ENCODE assay signal across 8 cellular contexts in the genomic region with DNA sequence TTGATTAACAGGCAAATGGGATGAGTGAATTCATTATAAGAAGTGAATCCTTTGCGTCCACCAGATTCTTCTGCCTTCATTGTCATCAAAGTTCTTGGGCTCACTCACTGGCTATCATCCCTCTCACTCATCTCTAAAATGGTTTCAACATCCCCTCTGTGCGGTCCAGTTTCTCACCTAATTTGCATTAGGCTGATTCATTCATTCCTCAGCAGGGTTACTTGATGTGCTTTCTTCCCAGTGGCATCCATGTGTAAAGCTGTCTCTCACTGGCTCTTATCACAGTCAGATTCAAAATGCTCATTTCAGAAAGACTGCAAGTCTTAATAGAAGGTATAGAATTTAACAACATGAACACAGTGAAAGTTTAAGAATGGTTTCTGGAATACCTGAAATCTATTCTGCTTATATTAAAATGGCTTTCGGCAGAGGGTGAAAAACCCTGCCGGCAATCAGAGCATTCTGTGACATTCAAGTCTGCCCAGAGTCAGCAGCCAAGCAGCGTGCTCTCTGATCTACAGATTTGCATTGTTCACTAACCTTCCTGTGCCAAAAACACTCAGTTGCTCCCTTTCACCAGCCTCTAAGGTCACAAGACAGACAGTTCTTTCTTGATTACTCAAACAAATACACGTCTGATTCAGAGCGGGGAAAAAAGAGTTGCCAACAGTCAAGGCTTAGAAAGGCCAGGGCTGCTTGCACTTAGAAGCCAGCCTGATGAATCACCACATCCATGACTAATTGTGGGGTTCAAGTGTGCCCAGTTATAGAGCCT.
A peak's percentile ranks its signal among the peaks of the same experiment; 100 is the strongest.
DNase-seq lines count a peak whose midpoint lies in the region; ATAC-seq and TF ChIP-seq lines count a peak whose summit lies in the region.

No MANE protein-coding gene starts in this region.

- H3K4me1 Mint-ChIP-seq in activated T-helper 17 cell treated with anti-CD3 and anti-CD28 coated beads, Interleukin-2, amount 50 U/mL, for 72 hours = peaks cover 11% of the 10 kb centered on the region

- no peaks in the 10 kb centered on the region for H3K27me3 ChIP-seq in right atrium auricular region

- H3K27ac Mint-ChIP-seq in activated T-helper 17 cell treated with anti-CD3 and anti-CD28 coated beads, Interleukin-2, amount 50 U/mL, for 72 hours = peak overlapping the region; percentile 92

- no peaks in the 10 kb centered on the region for H3K36me3 Mint-ChIP-seq in activated T-helper 17 cell treated with anti-CD3 and anti-CD28 coated beads, Interleukin-2, amount 50 U/mL, for 72 hours (ENCODE audit: low read depth)

- H3K9me3 ChIP-seq in right atrium auricular region = no peaks in the 10 kb centered on the region

- no peaks in the 10 kb centered on the region for H3K9me3 Mint-ChIP-seq in activated T-helper 17 cell treated with anti-CD3 and anti-CD28 coated beads, Interleukin-2, amount 50 U/mL, for 72 hours

- H3K4me3 ChIP-seq in AG09309 (ENCODE audit: control insufficient read depth, low read depth, low read length) = no peak overlapping the region
- H3K4me3 ChIP-seq in right atrium auricular region = peak overlapping the region in 1 of 2 donors; percentile 2

- peaks cover 17% of the 10 kb centered on the region for H3K27me3 Mint-ChIP-seq in activated T-helper 17 cell treated with anti-CD3 and anti-CD28 coated beads, Interleukin-2, amount 50 U/mL, for 72 hours

- H3K27ac ChIP-seq in right atrium auricular region = peak overlapping the region; percentile 64 to 85

- H3K4me1 ChIP-seq in right atrium auricular region = peaks cover 0 to 21% of the 10 kb centered on the region in 2 donors

- peak; percentile 90 for ATAC-seq in HG03159 (IDR thresholded peaks at IDR 0.05; ENCODE audit: unreplicated experiment)
- peak; percentile 94 for ATAC-seq in activated T-helper 17 cell treated with anti-CD3 and anti-CD28 coated beads, Interleukin-2, amount 50 U/mL, for 72 hours (replicated peaks)

- H3K4me3 Mint-ChIP-seq in activated T-helper 17 cell treated with anti-CD3 and anti-CD28 coated beads, Interleukin-2, amount 50 U/mL, for 72 hours = peak overlapping the region; percentile 53

- DNase-seq in AG09309 (ENCODE audit: low read depth) (peak; percentile 95), GM19240 (ENCODE audit: insufficient read length, low spot score) (peak; percentile 11), right atrium auricular region (ENCODE audit: low spot score) (peak; percentile 79), smooth muscle cell of the brain vasculature (ENCODE audit: low read depth, low spot score) (peak; percentile 80), HUDEP-2 (lab: John Stamatoyannopoulos, UW; ENCODE audit: unreplicated experiment in 76 of 76) (no peak)
- DNase-seq in central memory CD4-positive, alpha-beta T cell = no peak

- no peaks in the 10 kb centered on the region for H3K36me3 ChIP-seq in right atrium auricular region

- TF ChIP-seq CTCF in AG09309 (IDR thresholded peaks at IDR 0.05; ENCODE audit: control insufficient read depth, insufficient read depth, low read depth, low read length, missing control alignments) (no peak), right atrium auricular region (IDR thresholded peaks at IDR 0.05) (no peak)

Comparison
In these comparisons a context has a peak if more than half of its experiments do, and no peak if none do; other contexts are left out.
1. DNase-seq: peak in AG09309 (single experiment), GM19240 (single experiment), right atrium auricular region (single experiment) and smooth muscle cell of the brain vasculature (single experiment); none in HUDEP-2 (0 of 76) and central memory CD4-positive, alpha-beta T cell (single experiment).